Comparison of ENCODE assay signal across 17 cellular contexts in the genomic region with DNA sequence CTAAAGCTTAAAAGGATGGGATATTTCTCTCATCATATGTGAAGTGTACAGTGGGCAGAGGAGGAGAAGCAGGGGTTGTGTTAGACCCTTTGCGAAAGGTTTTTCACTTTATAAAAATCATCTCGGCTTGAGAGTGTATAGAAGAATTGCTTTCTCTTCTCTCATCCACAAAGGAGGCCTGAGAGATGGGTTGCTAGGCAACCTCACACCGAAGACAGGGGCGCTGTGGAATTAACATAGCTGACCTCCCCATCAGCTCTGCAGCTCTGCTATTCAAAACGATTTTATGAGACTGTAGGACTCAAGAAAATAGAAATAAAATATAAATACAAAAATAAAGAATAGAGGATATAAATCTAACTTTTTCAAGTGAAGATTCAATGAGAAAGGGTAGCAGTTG.
DNase-seq lines count a peak whose midpoint lies in the region; ATAC-seq and TF ChIP-seq lines count a peak whose summit lies in the region.
"Had no signal": no experiment of that assay in that cellular context is flagged by ENCODE, and none has a peak within 500 bp of the region (broad histone marks: within the 10 kb centered on the region; RNA-seq: fewer than 3 reads in every experiment).

No MANE protein-coding gene starts in this region.

- H3K27me3 ChIP-seq in vagina = no peaks in the 10 kb centered on the region
- H3K27me3 ChIP-seq: BE2C, brain microvascular endothelial cell, esophagus squamous epithelium, pancreas, suprapubic skin had no signal

- no peak for TF ChIP-seq POLR2A in vagina (IDR thresholded peaks at IDR 0.05)

- H3K27ac ChIP-seq in mesodermal cell (ENCODE audit: low read depth, low read length, severe bottlenecking) (peak overlapping the region; percentile 39), vagina (no peak overlapping the region)
- H3K27ac ChIP-seq: brain microvascular endothelial cell, esophagus squamous epithelium, pancreas, suprapubic skin had no signal

- H3K9me3 ChIP-seq in mesodermal cell (ENCODE audit: control insufficient read depth, low read length) (peaks cover 8% of the 10 kb centered on the region), vagina (no peaks in the 10 kb centered on the region)
- H3K9me3 ChIP-seq: BE2C, pancreas had no signal

- peak; percentile 47 for DNase-seq in SK-N-DZ (ENCODE audit: low spot score)
- DNase-seq in NCI-H510A treated with DMSO at 0.1 percent for 48 hours (lab: John Stamatoyannopoulos, UW) = no peak
- no peak for DNase-seq in vagina (ENCODE audit: extremely low spot score in 2 of 2)
- no peak for DNase-seq in AG08396 (ENCODE audit: low spot score)
- DNase-seq: activated T-cell treated with anti-CD3 and anti-CD28 coated beads, Interleukin-2, amount 50 U/mL, for 48 hours; BE2C; brain microvascular endothelial cell; dermis blood vessel endothelial cell; esophagus squamous epithelium; pancreas; RPMI8226; stimulated activated CD4-positive, alpha-beta T cell treated with anti-CD3 and anti-CD28 coated beads, Interleukin-4, amount 100 ng/mL, for 1 hour; T-cell had no signal

- intact Hi-C loops in vagina (cut with DNase I) = no loop called here

- H3K4me3 ChIP-seq in mesodermal cell (ENCODE audit: extremely low read depth, insufficient read depth, low read length, poor library complexity, severe bottlenecking) = no peak overlapping the region
- H3K4me3 ChIP-seq in vagina = no peak overlapping the region
- H3K4me3 ChIP-seq: esophagus squamous epithelium, pancreas, suprapubic skin had no signal

- peak; percentile 18 for ATAC-seq in GM19035 (IDR thresholded peaks at IDR 0.05; ENCODE audit: unreplicated experiment)
- peak; percentile 2 for ATAC-seq in GM21447 (IDR thresholded peaks at IDR 0.05; ENCODE audit: unreplicated experiment)
- ATAC-seq: pancreas, T-cell had no signal

- H3K4me1 ChIP-seq in mesodermal cell (ENCODE audit: control insufficient read depth, insufficient read depth, low read length, poor library complexity, severe bottlenecking) = no peaks in the 10 kb centered on the region
- no peaks in the 10 kb centered on the region for H3K4me1 ChIP-seq in vagina
- H3K4me1 ChIP-seq: BE2C, esophagus squamous epithelium, pancreas, suprapubic skin had no signal

- WGBS in mesodermal cell (ENCODE audit: insufficient coverage in 2 of 2), 2 experiments = no CpG with 5 or more reads among the region's 5 CpGs

- TF ChIP-seq CTCF in vagina (IDR thresholded peaks at IDR 0.05) = no peak

- H3K36me3 ChIP-seq in mesodermal cell (ENCODE audit: control insufficient read depth, insufficient read depth, low read length) (no peaks in the 10 kb centered on the region), vagina (no peaks in the 10 kb centered on the region)
- H3K36me3 ChIP-seq: BE2C, brain microvascular endothelial cell, pancreas, suprapubic skin had no signal
